21 cellular contexts compared by ENCODE assay signal in genomic region chr11:31560842-31561476, GRCh38. TPM values are rescaled to one million over a fixed set of nuclear protein-coding genes. Genes with fewer than 3 reads are reported as not detected.
DNase-seq lines count a peak whose midpoint lies in the region; ATAC-seq, FAIRE-seq and TF ChIP-seq lines count a peak whose summit lies in the region.
"Had no signal": no experiment of that assay in that cellular context is flagged by ENCODE, and none has a peak within 500 bp of the region (broad histone marks: within the 10 kb centered on the region; RNA-seq: fewer than 3 reads in every experiment).

No MANE protein-coding gene starts in this region.

- H3K9me3 Mint-ChIP-seq in HFFc6 = no peaks in the 10 kb centered on the region
- H3K9me3 Mint-ChIP-seq in activated CD4-positive, alpha-beta memory T cell treated with anti-CD3 and anti-CD28 coated beads for 36 hours = peaks cover 3% of the 10 kb centered on the region

- BruUV-seq in PC-3 (replicated peaks; lab: Mats Ljungman, UMichigan) = no TSS peak

- TF ChIP-seq CTCF in PC-3 (conservative IDR thresholded peaks at IDR 0.05; ENCODE audit: low read depth, low read length) (no peak), HFFc6 (IDR thresholded peaks at IDR 0.05) (no peak)

- no peaks in the 10 kb centered on the region for H3K27me3 ChIP-seq in PC-3 (ENCODE audit: low read length)
- H3K27me3 ChIP-seq: BLaER1 had no signal

- POLR2A ChIA-PET in PC-3 (lab: Charles Lee; ENCODE audit: unreplicated experiment) = no interaction called here
- POLR2A ChIA-PET in activated CD4-positive, alpha-beta memory T cell treated with anti-CD3 and anti-CD28 coated beads for 36 hours (lab: Charles Lee) = no interaction called here

- no peak overlapping the region for H3K4me3 Mint-ChIP-seq in HFFc6
- no peak overlapping the region for H3K4me3 Mint-ChIP-seq in activated CD4-positive, alpha-beta memory T cell treated with anti-CD3 and anti-CD28 coated beads for 36 hours
- H3K4me3 Mint-ChIP-seq: CD14-positive monocyte; CD4-positive, alpha-beta memory T cell had no signal

- no peak overlapping the region for H2AFZ ChIP-seq in PC-3 (ENCODE audit: low read length)

- no peak overlapping the region for H3K4me2 ChIP-seq in PC-3 (ENCODE audit: low read length)
- H3K4me2 ChIP-seq: BLaER1 had no signal

- no peaks in the 10 kb centered on the region for H3K79me2 ChIP-seq in PC-3 (ENCODE audit: low read length)

- H3K4me1 Mint-ChIP-seq in HFFc6 (ENCODE audit: low read depth) = no peaks in the 10 kb centered on the region
- H3K4me1 Mint-ChIP-seq in activated CD4-positive, alpha-beta memory T cell treated with anti-CD3 and anti-CD28 coated beads for 36 hours (ENCODE audit: low read depth) = no peaks in the 10 kb centered on the region
- H3K4me1 Mint-ChIP-seq: CD14-positive monocyte had no signal

- intact Hi-C loops in PC-3 (cut with micrococcal nuclease) = no loop called here
- intact Hi-C loops in left colon (cut with DNase I, micrococcal nuclease) = no loop called here
- intact Hi-C loops in activated CD4-positive, alpha-beta memory T cell treated with anti-CD3 and anti-CD28 coated beads for 36 hours (cut with micrococcal nuclease) = no loop called here

- no peaks in the 10 kb centered on the region for H3K9me3 ChIP-seq in PC-3 (ENCODE audit: low read length)
- H3K9me3 ChIP-seq: HAP-1 had no signal

- no peak for TF ChIP-seq POLR2A in H54 (IDR thresholded peaks at IDR 0.05; ENCODE audit: low read depth, low read length)

- no peak overlapping the region for H3K9ac ChIP-seq in PC-3 (ENCODE audit: low read length)
- H3K9ac ChIP-seq: BLaER1 had no signal

- H4K20me1 ChIP-seq in PC-3 (ENCODE audit: low read length) = no peaks in the 10 kb centered on the region
- H4K20me1 ChIP-seq: BLaER1 had no signal

- H3K27ac ChIP-seq in PC-3 (ENCODE audit: low read length) = no peak overlapping the region
- H3K27ac ChIP-seq: BLaER1, HL-60 had no signal

- no peaks in the 10 kb centered on the region for H3F3A ChIP-seq in PC-3 (ENCODE audit: low read length, unreplicated experiment)

- CTCF ChIA-PET in PC-3 (lab: Charles Lee) = no interaction called here
- CTCF ChIA-PET in activated CD4-positive, alpha-beta memory T cell treated with anti-CD3 and anti-CD28 coated beads for 36 hours (lab: Charles Lee) = no interaction called here

- peak; percentile 30 for FAIRE-seq in H54 (lab: Jason Lieb, UNC)
- FAIRE-seq: H1, HTR-8/SVneo, K562 had no signal

- DNase-seq in NCI-H1417 (lab: John Stamatoyannopoulos, UW) (peak in 2 of 3 experiments; percentile 1 to 19), NCI-H1417 treated with DMSO at 0.1 percent for 48 hours (lab: John Stamatoyannopoulos, UW) (no peak), H54 (ENCODE audit: insufficient read length, low spot score) (no peak), PC-3 (no peak), left colon (no peak), HFFc6 (no peak), GF-D8 (lab: John Stamatoyannopoulos, UW) (no peak)
- no peak for DNase-seq in activated CD4-positive, alpha-beta memory T cell treated with anti-CD3 and anti-CD28 coated beads for 36 hours
- DNase-seq: 8988T; Calu3; CD4-positive, alpha-beta memory T cell; DMS79; GDM1; IMR-90 had no signal

- no peaks in the 10 kb centered on the region for H3K36me3 Mint-ChIP-seq in HFFc6 (ENCODE audit: low read depth)
- peaks cover 7% of the 10 kb centered on the region for H3K36me3 Mint-ChIP-seq in activated CD4-positive, alpha-beta memory T cell treated with anti-CD3 and anti-CD28 coated beads for 36 hours

- H3K4me1 ChIP-seq in PC-3 (ENCODE audit: insufficient read depth, low read length) = no peaks in the 10 kb centered on the region
- H3K4me1 ChIP-seq: HAP-1 had no signal

- no peaks in the 10 kb centered on the region for H3K36me3 ChIP-seq in PC-3 (ENCODE audit: low read depth, low read length)
- H3K36me3 ChIP-seq: BLaER1, HAP-1 had no signal

- H3K27me3 Mint-ChIP-seq in HFFc6 (ENCODE audit: insufficient read depth) = no peaks in the 10 kb centered on the region
- H3K27me3 Mint-ChIP-seq in activated CD4-positive, alpha-beta memory T cell treated with anti-CD3 and anti-CD28 coated beads for 36 hours = no peaks in the 10 kb centered on the region
- H3K27me3 Mint-ChIP-seq: CD4-positive, alpha-beta memory T cell had no signal

- no peak overlapping the region for H3K4me3 ChIP-seq in PC-3 (ENCODE audit: low read length)
- H3K4me3 ChIP-seq: BLaER1, HAP-1, K562 had no signal

- ATAC-seq in PC-3 (peak; percentile 87), left colon (peak; percentile 60)
- ATAC-seq: K562 had no signal

- no peak overlapping the region for H3K27ac Mint-ChIP-seq in HFFc6
- H3K27ac Mint-ChIP-seq in activated CD4-positive, alpha-beta memory T cell treated with anti-CD3 and anti-CD28 coated beads for 36 hours = no peak overlapping the region
- H3K27ac Mint-ChIP-seq: CD14-positive monocyte; CD4-positive, alpha-beta memory T cell had no signal

- H3K9me2 ChIP-seq in PC-3 (replicated peaks; ENCODE audit: low read length) = no peaks in the 10 kb centered on the region

RNA-seq across cellular contexts. Expression of gene ELP4, which starts 51.4 kb away (rescaled TPM):
- total RNA-seq in PC-3 (2014; rRNA removed) = 19.4 and 19.9 TPM in 2 replicates
- 10 to 100 TPM; 15.1 to 15.2 TPM for total RNA-seq in left colon
- 10 to 100 TPM; 11.0 to 14.3 (median 12.2) TPM for total RNA-seq in HFFc6 (2021; fragmentation: NEBNext Ultra II Directional; extraction: Animal tissue kit (Norgen Biotek cat#: 25700))
- 10 to 100 TPM; 18.3 to 18.5 TPM for total RNA-seq in activated CD4-positive, alpha-beta memory T cell treated with anti-CD3 and anti-CD28 coated beads for 36 hours

RNA-seq across cellular contexts. Expression of gene IMMP1L, which starts 51.5 kb away (rescaled TPM):
- total RNA-seq in PC-3 (2014; rRNA removed) (13.5 and 31.4 TPM in 2 replicates), left colon (10 to 100 TPM; 16.9 to 17.1 TPM)
- total RNA-seq in HFFc6 (2021; fragmentation: NEBNext Ultra II Directional; extraction: Animal tissue kit (Norgen Biotek cat#: 25700)) = 10 to 100 TPM; 11.5 to 18.3 (median 14.5) TPM
- 10 to 100 TPM; 20.4 to 21.8 TPM for total RNA-seq in activated CD4-positive, alpha-beta memory T cell treated with anti-CD3 and anti-CD28 coated beads for 36 hours

Comparison
In these comparisons a context has a peak if more than half of its experiments do, and no peak if none do; other contexts are left out.
1. DNase-seq: peak in NCI-H1417 (2 of 3); none in NCI-H1417 treated with DMSO at 0.1 percent for 48 hours (single experiment), H54 (single experiment), PC-3 (single experiment), left colon (0 of 2), HFFc6 (single experiment), GF-D8 (single experiment) and activated CD4-positive, alpha-beta memory T cell treated with anti-CD3 and anti-CD28 coated beads for 36 hours (single experiment).